In the genomic region with DNA sequence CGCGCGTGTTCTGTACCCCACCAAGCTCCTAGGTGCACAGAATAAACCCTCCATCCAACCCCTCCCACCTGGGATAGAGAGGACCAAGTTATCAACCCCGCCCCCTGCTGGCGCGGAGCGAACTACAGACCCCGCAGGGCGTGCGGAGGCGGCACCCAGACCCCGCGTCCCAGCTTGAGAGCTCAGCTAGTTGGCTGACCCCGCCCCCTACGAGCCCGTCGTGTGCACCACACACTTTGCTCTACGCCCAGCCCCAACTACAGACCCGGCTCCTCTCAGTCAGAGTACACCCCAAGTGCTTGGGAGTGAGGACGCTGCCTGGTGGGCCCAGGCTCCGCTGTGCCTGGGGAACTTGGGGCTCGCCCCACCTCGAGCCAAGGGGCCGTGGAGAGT, we compare ENCODE assay signal across 8 cellular contexts. TPM values are rescaled to one million over a fixed set of nuclear protein-coding genes. Genes with fewer than 3 reads are reported as not detected.
DNase-seq lines count a peak whose midpoint lies in the region; ATAC-seq, FAIRE-seq and TF ChIP-seq lines count a peak whose summit lies in the region.

No MANE protein-coding gene starts in this region.

- peak; percentile 28 for DNase-seq in GM12892 (ENCODE audit: insufficient read length)
- no peak for DNase-seq in T-helper 17 cell
- DNase-seq in foreskin fibroblast: peak in 1 of 2 donors; percentile 6
- DNase-seq in retina: peak; percentile 76
- no peak for DNase-seq in NCI-H2081 (lab: John Stamatoyannopoulos, UW)
- no peak for DNase-seq in NOMO-1 treated with DMSO at 0.1 percent for 48 hours (lab: John Stamatoyannopoulos, UW; ENCODE audit: unreplicated experiment)
- no peak for DNase-seq in AG08395 (ENCODE audit: low spot score)
- DNase-seq in prostate gland (ENCODE audit: low spot score): no peak

- H3K9me3 ChIP-seq in T-helper 17 cell (ENCODE audit: control insufficient read depth, low read length, poor library complexity, severe bottlenecking): no peaks in the 10 kb centered on the region
- no peaks in the 10 kb centered on the region for H3K9me3 ChIP-seq in prostate gland

- H3K4me1 ChIP-seq in prostate gland (replicated peaks): no peaks in the 10 kb centered on the region

- H3K27me3 ChIP-seq in prostate gland (replicated peaks; ENCODE audit: insufficient read depth): peaks cover 19% of the 10 kb centered on the region

- 1% methylated on average over 24 of the region's 24 CpGs for WGBS in prostate gland

- H3K4me3 ChIP-seq in foreskin fibroblast (ENCODE audit: low read depth in 1 of 2, low read length in 2 of 2) (no peak overlapping the region), prostate gland (no peak overlapping the region)

- H3K4me3 Mint-ChIP-seq in T-helper 17 cell: peak overlapping the region; percentile 72

- no peak overlapping the region for H3K27ac Mint-ChIP-seq in T-helper 17 cell

- peaks cover 4% of the 10 kb centered on the region for H3K36me3 Mint-ChIP-seq in T-helper 17 cell (ENCODE audit: low read depth)

- H3K27ac ChIP-seq in prostate gland: no peak overlapping the region

- peaks cover 14% of the 10 kb centered on the region for H3K4me1 Mint-ChIP-seq in T-helper 17 cell

- H3K36me3 ChIP-seq in prostate gland: no peaks in the 10 kb centered on the region

- ATAC-seq in T-helper 17 cell: no peak

- intact Hi-C loops in prostate gland (cut with DNase I): loop anchor here (2.0 to 10.0 kb wide), 4 partner anchors 526 to 1016 kb away; no protein-coding TSS in a partner anchor

- TF ChIP-seq CTCF in foreskin fibroblast (IDR thresholded peaks at IDR 0.05; ENCODE audit: low read depth, low read length): peak; percentile 41
- TF ChIP-seq CTCF in prostate gland (IDR thresholded peaks at IDR 0.05): no peak

- no peak for FAIRE-seq in GM12892 (lab: Jason Lieb, UNC)

- TF ChIP-seq POLR2A in GM12892 (IDR thresholded peaks at IDR 0.05; ENCODE audit: low read depth, low read length): no peak
- no peak for TF ChIP-seq POLR2A in prostate gland (IDR thresholded peaks at IDR 0.05)

- H3K27me3 Mint-ChIP-seq in T-helper 17 cell: peaks cover 63% of the 10 kb centered on the region

RNA-seq across cellular contexts. Expression of a gene that starts 1.5 kb away (rescaled TPM):
- 0.04 TPM for polyA plus RNA-seq in GM12892 (2012; ENCODE audit: missing spikeins)
- not detected for total RNA-seq in T-helper 17 cell
- total RNA-seq in prostate gland: 10 to 100 TPM in 1 of 2 donors, under 1 TPM in 1; 0.23 to 11.4 TPM

Comparison
In these comparisons a context has a peak if more than half of its experiments do, and no peak if none do; other contexts are left out.
1. DNase-seq: peak in GM12892 (single experiment) and retina (single experiment); none in T-helper 17 cell (0 of 3), NCI-H2081 (0 of 2), NOMO-1 treated with DMSO at 0.1 percent for 48 hours (single experiment), AG08395 (single experiment) and prostate gland (single experiment).